ENCODE assay signal across 10 cellular contexts in genomic region chr3:87792193-87792531, GRCh38. TPM values are rescaled to one million over a fixed set of nuclear protein-coding genes. Genes with fewer than 3 reads are reported as not detected.
DNase-seq lines count a peak whose midpoint lies in the region; ATAC-seq and TF ChIP-seq lines count a peak whose summit lies in the region.
"Had no signal": no experiment of that assay in that cellular context is flagged by ENCODE, and none has a peak within 500 bp of the region (broad histone marks: within the 10 kb centered on the region; RNA-seq: fewer than 3 reads in every experiment).

No MANE protein-coding gene starts in this region.

- no peaks in the 10 kb centered on the region for H3K36me3 Mint-ChIP-seq in activated naive CD4-positive, alpha-beta T cell treated with anti-CD3 and anti-CD28 coated beads, Interleukin-2, amount 50 U/mL, for 24 hours
- no peaks in the 10 kb centered on the region for H3K36me3 Mint-ChIP-seq in naive thymus-derived CD4-positive, alpha-beta T cell
- no peaks in the 10 kb centered on the region for H3K36me3 Mint-ChIP-seq in type B pancreatic cell

- ATAC-seq in naive thymus-derived CD4-positive, alpha-beta T cell: no peak
- no peak for ATAC-seq in GM19328 (IDR thresholded peaks at IDR 0.05; ENCODE audit: unreplicated experiment)

- no peaks in the 10 kb centered on the region for H3K9me3 ChIP-seq in colonic mucosa
- H3K9me3 ChIP-seq in naive thymus-derived CD4-positive, alpha-beta T cell (ENCODE audit: control insufficient read depth in 2 of 3, low read length in 3 of 3): no peaks in the 10 kb centered on the region

- H3K4me1 ChIP-seq in colonic mucosa: no peaks in the 10 kb centered on the region
- H3K4me1 ChIP-seq in naive thymus-derived CD4-positive, alpha-beta T cell (ENCODE audit: control insufficient read depth in 2 of 2, insufficient read depth in 2 of 2, low read length in 2 of 2): no peaks in the 10 kb centered on the region

- intact Hi-C loops in colonic mucosa (cut with DNase I): no loop called here
- intact Hi-C loops in naive thymus-derived CD4-positive, alpha-beta T cell (cut with micrococcal nuclease): no loop called here

- H3K36me3 ChIP-seq in colonic mucosa: no peaks in the 10 kb centered on the region
- H3K36me3 ChIP-seq in naive thymus-derived CD4-positive, alpha-beta T cell (ENCODE audit: control insufficient read depth in 2 of 3, insufficient read depth in 3 of 3, low read length in 3 of 3): no peaks in the 10 kb centered on the region

- peak overlapping the region; percentile 22 for H3K4me3 ChIP-seq in colonic mucosa
- no peak overlapping the region for H3K4me3 ChIP-seq in naive thymus-derived CD4-positive, alpha-beta T cell (ENCODE audit: low read length)

- no peak overlapping the region for H3K27ac Mint-ChIP-seq in activated naive CD4-positive, alpha-beta T cell treated with anti-CD3 and anti-CD28 coated beads, Interleukin-2, amount 50 U/mL, for 24 hours
- no peak overlapping the region for H3K27ac Mint-ChIP-seq in naive thymus-derived CD4-positive, alpha-beta T cell
- H3K27ac Mint-ChIP-seq in type B pancreatic cell: peak overlapping the region; percentile 35

- H3K9me3 Mint-ChIP-seq in activated naive CD4-positive, alpha-beta T cell treated with anti-CD3 and anti-CD28 coated beads, Interleukin-2, amount 50 U/mL, for 24 hours: no peaks in the 10 kb centered on the region
- H3K9me3 Mint-ChIP-seq in naive thymus-derived CD4-positive, alpha-beta T cell: peaks cover 0 to 6% (median 0%) of the 10 kb centered on the region in 11 donors
- no peaks in the 10 kb centered on the region for H3K9me3 Mint-ChIP-seq in type B pancreatic cell

- TF ChIP-seq CTCF in colonic mucosa (IDR thresholded peaks at IDR 0.05) (no peak), type B pancreatic cell (conservative IDR thresholded peaks at IDR 0.05) (no peak)

- no peak overlapping the region for H3K9ac ChIP-seq in colonic mucosa (ENCODE audit: low read depth in 2 of 2, low read length in 2 of 2)

- CTCF ChIA-PET in naive thymus-derived CD4-positive, alpha-beta T cell (lab: Charles Lee): no interaction called here

- H3K4me1 Mint-ChIP-seq in activated naive CD4-positive, alpha-beta T cell treated with anti-CD3 and anti-CD28 coated beads, Interleukin-2, amount 50 U/mL, for 24 hours: peaks cover 29% of the 10 kb centered on the region
- peaks cover 18 to 30% (median 23%) of the 10 kb centered on the region in 7 donors for H3K4me1 Mint-ChIP-seq in naive thymus-derived CD4-positive, alpha-beta T cell
- H3K4me1 Mint-ChIP-seq in type B pancreatic cell (ENCODE audit: unreplicated experiment): peaks cover 11% of the 10 kb centered on the region

- peak overlapping the region; percentile 55 for H3K4me3 Mint-ChIP-seq in activated naive CD4-positive, alpha-beta T cell treated with anti-CD3 and anti-CD28 coated beads, Interleukin-2, amount 50 U/mL, for 24 hours
- H3K4me3 Mint-ChIP-seq in naive thymus-derived CD4-positive, alpha-beta T cell: peak overlapping the region in 9 of 10 donors; percentile 68 to 86 (median 76)
- H3K4me3 Mint-ChIP-seq in type B pancreatic cell: peak overlapping the region; percentile 89

- H3K27me3 Mint-ChIP-seq in activated naive CD4-positive, alpha-beta T cell treated with anti-CD3 and anti-CD28 coated beads, Interleukin-2, amount 50 U/mL, for 24 hours: peaks cover 61% of the 10 kb centered on the region
- peaks cover 61 to 75% (median 72%) of the 10 kb centered on the region in 5 donors for H3K27me3 Mint-ChIP-seq in naive thymus-derived CD4-positive, alpha-beta T cell
- peaks cover 69% of the 10 kb centered on the region for H3K27me3 Mint-ChIP-seq in type B pancreatic cell

- no peak for DNase-seq in activated naive CD4-positive, alpha-beta T cell treated with Interleukin-2 at 50 U/mL for 16 hours
- DNase-seq in colonic mucosa (no peak), type B pancreatic cell (ENCODE audit: extremely low spot score, unreplicated experiment) (no peak), KG1 (lab: John Stamatoyannopoulos, UW) (no peak), NCI-H774 (lab: John Stamatoyannopoulos, UW) (no peak)
- no peak for DNase-seq in naive thymus-derived CD4-positive, alpha-beta T cell
- DNase-seq: NCI-H2171 treated with DMSO at 0.1 percent for 48 hours had no signal

- POLR2A ChIA-PET in naive thymus-derived CD4-positive, alpha-beta T cell (lab: Charles Lee): no interaction called here

- H3K27me3 ChIP-seq in colonic mucosa: peaks cover 14% of the 10 kb centered on the region
- peaks cover 0 to 3% of the 10 kb centered on the region in 2 donors for H3K27me3 ChIP-seq in naive thymus-derived CD4-positive, alpha-beta T cell (ENCODE audit: control insufficient read depth in 2 of 2, insufficient read depth in 2 of 2, low read length in 2 of 2)

- H3K27ac ChIP-seq in colonic mucosa: no peak overlapping the region
- H3K27ac ChIP-seq in naive thymus-derived CD4-positive, alpha-beta T cell (ENCODE audit: low read depth, low read length): no peak overlapping the region
- H3K27ac ChIP-seq: C4-2B had no signal

RNA-seq across cellular contexts. Expression of gene HTR1F, which starts 0.3 kb away (rescaled TPM):
- total RNA-seq in colonic mucosa: under 1 TPM in 1 of 2 donors, not detected in 1; 0.12 TPM
- under 1 TPM in 2 of 5 experiments, not detected in 3; 0.08 to 0.47 TPM for total RNA-seq in naive thymus-derived CD4-positive, alpha-beta T cell
- polyA plus RNA-seq in naive thymus-derived CD4-positive, alpha-beta T cell: not detected
- 0.10 and 0.14 TPM in 2 replicates for total RNA-seq in type B pancreatic cell (ENCODE audit: low replicate concordance)
